ENCODE assay signal across 14 cellular contexts in the genomic region with DNA sequence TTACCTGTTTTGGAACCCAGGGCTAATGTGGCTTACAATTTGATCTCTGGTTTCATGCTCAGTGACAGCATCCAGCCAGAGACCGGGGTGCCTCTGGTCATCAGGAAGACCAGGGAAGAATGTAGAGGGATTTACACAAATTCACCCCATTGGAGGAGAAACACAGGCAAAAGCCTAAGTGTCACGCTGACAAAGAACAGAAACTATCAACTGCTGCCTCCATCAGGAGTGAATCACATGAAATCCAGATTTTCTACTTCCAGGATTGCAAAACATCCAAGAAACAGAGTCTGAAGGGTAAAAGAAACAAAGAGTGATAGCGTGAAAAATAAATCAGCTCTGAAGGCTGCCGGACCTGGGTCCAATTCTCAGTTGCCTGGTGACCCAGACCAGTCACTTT.
DNase-seq lines count a peak whose midpoint lies in the region; ATAC-seq and TF ChIP-seq lines count a peak whose summit lies in the region.
"Had no signal": no experiment of that assay in that cellular context is flagged by ENCODE, and none has a peak within 500 bp of the region (broad histone marks: within the 10 kb centered on the region; RNA-seq: fewer than 3 reads in every experiment).

No MANE protein-coding gene starts in this region.

- H3K27ac Mint-ChIP-seq in natural killer cell = no peak overlapping the region
- no peak overlapping the region for H3K27ac Mint-ChIP-seq in stimulated activated memory B cell treated with anti-CD40 and anti-IgM and Interleukin-4, amounts not matched to agents 10 μg/mL and 1 μg/mL and 100 μg/mL, for 72 hours
- H3K27ac Mint-ChIP-seq: activated T-helper 2 cell treated with anti-CD3 and anti-CD28 coated beads, Interferon-gamma antibody, Interleukin-2, Interleukin-4, amounts not matched to agents 10 μg/mL and 5 μg/mL and 100 μg/mL, durations not matched to agents 14 hours and 24 hours and 36 hours; T-helper 1 cell treated with Interleukin-12 subunit alpha and Interleukin-12 subunit beta and Interleukin-4 antibody, amounts not matched to agents 30 μg/mL and 1 μg/mL, for 36 hours had no signal

- peak; percentile 78 for DNase-seq in GM03348 (ENCODE audit: low spot score)
- no peak for DNase-seq in RWPE2 (ENCODE audit: low spot score)
- DNase-seq in fibroblast of mammary gland (ENCODE audit: low read depth) = peak; percentile 93
- peak; percentile 38 for DNase-seq in renal cortical epithelial cell (ENCODE audit: low read depth)
- DNase-seq in natural killer cell = no peak
- no peak for DNase-seq in NCI-H2196 (lab: John Stamatoyannopoulos, UW; ENCODE audit: unreplicated experiment)
- no peak for DNase-seq in Karpas-422
- DNase-seq: Calu3, MG63, NCI-H2171 treated with DMSO at 0.1 percent for 48 hours had no signal

- no peaks in the 10 kb centered on the region for H3K9me2 ChIP-seq in Karpas-422 (replicated peaks; ENCODE audit: insufficient read depth, low read length)

- H2AFZ ChIP-seq in Karpas-422 (ENCODE audit: low read length) = no peak overlapping the region

- peaks cover 24% of the 10 kb centered on the region for H3K4me1 ChIP-seq in RWPE2 (ENCODE audit: insufficient read depth, poor library complexity, severe bottlenecking)
- no peaks in the 10 kb centered on the region for H3K4me1 ChIP-seq in Karpas-422 (ENCODE audit: low read length)

- no peaks in the 10 kb centered on the region for H4K20me1 ChIP-seq in Karpas-422 (ENCODE audit: insufficient read depth, low read depth, low read length)

- no peaks in the 10 kb centered on the region for H3K36me3 Mint-ChIP-seq in natural killer cell
- H3K36me3 Mint-ChIP-seq in stimulated activated memory B cell treated with anti-CD40 and anti-IgM and Interleukin-4, amounts not matched to agents 10 μg/mL and 1 μg/mL and 100 μg/mL, for 72 hours = peaks cover 6% of the 10 kb centered on the region

- H3K4me3 ChIP-seq in RWPE2 (ENCODE audit: severe bottlenecking) (no peak overlapping the region), fibroblast of mammary gland (ENCODE audit: control insufficient read depth, low read depth, low read length) (no peak overlapping the region), Karpas-422 (ENCODE audit: low read length) (no peak overlapping the region)
- H3K4me3 ChIP-seq: MG63, thoracic aorta had no signal

- H3K9me3 ChIP-seq in RWPE2 (ENCODE audit: severe bottlenecking) = no peaks in the 10 kb centered on the region
- peaks cover 7% of the 10 kb centered on the region; the same call in 1 of the 2 replicates for H3K9me3 ChIP-seq in Karpas-422 (ENCODE audit: low read length)
- H3K9me3 ChIP-seq: MG63, thoracic aorta had no signal

- intact Hi-C loops in natural killer cell (cut with micrococcal nuclease) = no loop called here

- H3K9ac ChIP-seq in Karpas-422 (ENCODE audit: low read length) = no peak overlapping the region

- H3K27me3 Mint-ChIP-seq in natural killer cell (ENCODE audit: low read depth in 2 of 2) = peaks cover 0 to 3% of the 10 kb centered on the region in 2 donors
- no peaks in the 10 kb centered on the region for H3K27me3 Mint-ChIP-seq in stimulated activated memory B cell treated with anti-CD40 and anti-IgM and Interleukin-4, amounts not matched to agents 10 μg/mL and 1 μg/mL and 100 μg/mL, for 72 hours

- H3K36me3 ChIP-seq in RWPE2 (ENCODE audit: low read depth) (no peaks in the 10 kb centered on the region), Karpas-422 (ENCODE audit: insufficient read depth, low read length) (no peaks in the 10 kb centered on the region)
- H3K36me3 ChIP-seq: MG63, thoracic aorta had no signal

- H3K4me3 Mint-ChIP-seq in natural killer cell = no peak overlapping the region
- H3K4me3 Mint-ChIP-seq in stimulated activated memory B cell treated with anti-CD40 and anti-IgM and Interleukin-4, amounts not matched to agents 10 μg/mL and 1 μg/mL and 100 μg/mL, for 72 hours = no peak overlapping the region
- H3K4me3 Mint-ChIP-seq: T-helper 1 cell treated with Interleukin-12 subunit alpha and Interleukin-12 subunit beta and Interleukin-4 antibody, amounts not matched to agents 30 μg/mL and 1 μg/mL, for 36 hours had no signal

- peaks cover 0 to 3% of the 10 kb centered on the region in 2 donors for H3K9me3 Mint-ChIP-seq in natural killer cell
- H3K9me3 Mint-ChIP-seq in stimulated activated memory B cell treated with anti-CD40 and anti-IgM and Interleukin-4, amounts not matched to agents 10 μg/mL and 1 μg/mL and 100 μg/mL, for 72 hours = no peaks in the 10 kb centered on the region

- peak; percentile 7 for TF ChIP-seq CTCF in RWPE2 (IDR thresholded peaks at IDR 0.05; ENCODE audit: poor library complexity, severe bottlenecking)
- TF ChIP-seq CTCF in fibroblast of mammary gland (conservative IDR thresholded peaks at IDR 0.05; ENCODE audit: control insufficient read depth, insufficient read depth, low read depth, low read length) = no peak
- no peak for TF ChIP-seq CTCF in natural killer cell (IDR thresholded peaks at IDR 0.05)

- H3K27me3 ChIP-seq in RWPE2 (ENCODE audit: insufficient read depth, poor library complexity, severe bottlenecking) = no peaks in the 10 kb centered on the region
- H3K27me3 ChIP-seq in Karpas-422 (ENCODE audit: low read length) = no peaks in the 10 kb centered on the region
- H3K27me3 ChIP-seq: MG63 had no signal

- no peaks in the 10 kb centered on the region for H3K4me1 Mint-ChIP-seq in natural killer cell
- H3K4me1 Mint-ChIP-seq in stimulated activated memory B cell treated with anti-CD40 and anti-IgM and Interleukin-4, amounts not matched to agents 10 μg/mL and 1 μg/mL and 100 μg/mL, for 72 hours = peaks cover 6% of the 10 kb centered on the region

- H3K79me2 ChIP-seq in Karpas-422 (ENCODE audit: low read length) = no peaks in the 10 kb centered on the region

- no peak overlapping the region for H3K4me2 ChIP-seq in Karpas-422 (ENCODE audit: low read depth, low read length, poor library complexity, severe bottlenecking)

- ATAC-seq in RWPE2 (ENCODE audit: low read depth) (no peak), natural killer cell (no peak)
- no peak for ATAC-seq in stimulated activated memory B cell treated with anti-CD40 and anti-IgM and Interleukin-4, amounts not matched to agents 10 μg/mL and 1 μg/mL and 100 μg/mL, for 72 hours

- H3K27ac ChIP-seq in RWPE2 (ENCODE audit: poor library complexity, severe bottlenecking) = no peak overlapping the region
- no peak overlapping the region for H3K27ac ChIP-seq in Karpas-422 (ENCODE audit: low read length)
- H3K27ac ChIP-seq: thoracic aorta had no signal

Comparison
In these comparisons a context has a peak if more than half of its experiments do, and no peak if none do; other contexts are left out.
1. DNase-seq: peak in GM03348 (single experiment), fibroblast of mammary gland (single experiment) and renal cortical epithelial cell (single experiment); none in RWPE2 (single experiment), natural killer cell (single experiment), NCI-H2196 (single experiment) and Karpas-422 (single experiment).